In the genomic region with DNA sequence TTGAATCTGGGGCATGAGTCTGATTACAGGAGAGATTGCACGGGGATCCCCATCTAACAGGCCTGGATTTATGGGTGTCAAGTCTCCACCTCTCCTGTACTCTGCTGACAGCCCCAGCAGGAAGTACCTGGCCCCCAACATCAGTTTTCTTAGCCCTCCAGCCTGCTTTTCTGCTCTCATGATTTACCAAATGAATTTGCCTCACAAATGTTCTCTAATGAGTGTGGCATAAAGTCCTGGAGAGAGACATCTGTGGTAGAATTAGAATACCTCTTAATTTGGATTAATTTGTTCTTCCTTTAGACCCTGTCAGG, we compare ENCODE assay signal across 1 cellular context.
TF ChIP-seq lines count a peak whose summit lies in the region.

No MANE protein-coding gene starts in this region.

TF ChIP-seq in GM12878, 131 proteins besides CTCF, POLR2A, EP300 and RAD21:
- TF ChIP-seq, protein P1, sequence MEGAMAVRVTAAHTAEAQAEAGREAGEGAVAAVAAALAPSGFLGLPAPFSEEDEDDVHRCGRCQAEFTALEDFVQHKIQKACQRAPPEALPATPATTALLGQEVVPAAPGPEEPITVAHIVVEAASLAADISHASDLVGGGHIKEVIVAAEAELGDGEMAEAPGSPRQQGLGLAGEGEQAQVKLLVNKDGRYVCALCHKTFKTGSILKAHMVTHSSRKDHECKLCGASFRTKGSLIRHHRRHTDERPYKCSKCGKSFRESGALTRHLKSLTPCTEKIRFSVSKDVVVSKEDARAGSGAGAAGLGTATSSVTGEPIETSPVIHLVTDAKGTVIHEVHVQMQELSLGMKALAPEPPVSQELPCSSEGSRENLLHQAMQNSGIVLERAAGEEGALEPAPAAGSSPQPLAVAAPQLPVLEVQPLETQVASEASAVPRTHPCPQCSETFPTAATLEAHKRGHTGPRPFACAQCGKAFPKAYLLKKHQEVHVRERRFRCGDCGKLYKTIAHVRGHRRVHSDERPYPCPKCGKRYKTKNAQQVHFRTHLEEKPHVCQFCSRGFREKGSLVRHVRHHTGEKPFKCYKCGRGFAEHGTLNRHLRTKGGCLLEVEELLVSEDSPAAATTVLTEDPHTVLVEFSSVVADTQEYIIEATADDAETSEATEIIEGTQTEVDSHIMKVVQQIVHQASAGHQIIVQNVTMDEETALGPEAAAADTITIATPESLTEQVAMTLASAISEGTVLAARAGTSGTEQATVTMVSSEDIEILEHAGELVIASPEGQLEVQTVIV (IDR thresholded peaks at IDR 0.05; ENCODE audit: borderline replicate concordance, partially characterized antibody): no peak
- TF ChIP-seq BACH1 (IDR thresholded peaks at IDR 0.05; ENCODE audit: borderline replicate concordance): no peak
- no peak for TF ChIP-seq ZNF217 (IDR thresholded peaks at IDR 0.05)
- TF ChIP-seq SREBF2 (IDR thresholded peaks at IDR 0.05; ENCODE audit: low read length): no peak
- TF ChIP-seq RAD51 (IDR thresholded peaks at IDR 0.05): no peak
- TF ChIP-seq RELA (IDR thresholded peaks at IDR 0.05; ENCODE audit: borderline replicate concordance, partially characterized antibody): no peak
- TF ChIP-seq HDAC6 (IDR thresholded peaks at IDR 0.05; ENCODE audit: unreplicated experiment): no peak
- TF ChIP-seq IKZF2 (IDR thresholded peaks at IDR 0.05): no peak
